In genomic region chr12:26791328-26791791, GRCh38 we compare ENCODE assay signal across 9 cellular contexts. TPM values are rescaled to one million over a fixed set of nuclear protein-coding genes. Genes with fewer than 3 reads are reported as not detected.
A peak's percentile ranks its signal among the peaks of the same experiment; 100 is the strongest.
DNase-seq lines count a peak whose midpoint lies in the region; ATAC-seq and TF ChIP-seq lines count a peak whose summit lies in the region.
"Had no signal": no experiment of that assay in that cellular context is flagged by ENCODE, and none has a peak within 500 bp of the region (broad histone marks: within the 10 kb centered on the region; RNA-seq: fewer than 3 reads in every experiment).

No MANE protein-coding gene starts in this region.

- H3K27ac ChIP-seq in brain microvascular endothelial cell (peak overlapping the region; percentile 7), breast epithelium (no peak overlapping the region)

- H3K27me3 Mint-ChIP-seq in activated CD8-positive, alpha-beta T cell treated with anti-CD3 and anti-CD28 coated beads for 36 hours, result no peaks in the 10 kb centered on the region
- H3K27me3 Mint-ChIP-seq in endothelial cell (ENCODE audit: unreplicated experiment), result no peaks in the 10 kb centered on the region

- H3K36me3 ChIP-seq in brain microvascular endothelial cell (replicated peaks), result no peaks in the 10 kb centered on the region
- H3K36me3 ChIP-seq in MG63, result peaks cover 2% of the 10 kb centered on the region; the same call in 1 of the 2 replicates
- H3K36me3 ChIP-seq in breast epithelium, result no peaks in the 10 kb centered on the region

- TF ChIP-seq CTCF in brain microvascular endothelial cell (IDR thresholded peaks at IDR 0.05; ENCODE audit: low read depth, low read length, missing control alignments) (no peak), endothelial cell (IDR thresholded peaks at IDR 0.05; ENCODE audit: unreplicated experiment) (no peak), breast epithelium (IDR thresholded peaks at IDR 0.05) (no peak)
- no peak for TF ChIP-seq CTCF in activated CD8-positive, alpha-beta T cell treated with anti-CD3 and anti-CD28 coated beads for 36 hours (IDR thresholded peaks at IDR 0.05)

- H3K4me3 ChIP-seq in brain microvascular endothelial cell (ENCODE audit: low read depth, low read length), result no peak overlapping the region
- H3K4me3 ChIP-seq in MG63, result no peak overlapping the region
- no peak overlapping the region for H3K4me3 ChIP-seq in breast epithelium

- peaks cover 0 to 10% of the 10 kb centered on the region in 2 donors for H3K4me1 ChIP-seq in breast epithelium

- no peaks in the 10 kb centered on the region for H3K9me3 Mint-ChIP-seq in activated CD8-positive, alpha-beta T cell treated with anti-CD3 and anti-CD28 coated beads for 36 hours
- H3K9me3 Mint-ChIP-seq in endothelial cell (ENCODE audit: unreplicated experiment), result no peaks in the 10 kb centered on the region

- ATAC-seq in GM19351 (IDR thresholded peaks at IDR 0.05; ENCODE audit: unreplicated experiment), result peak; percentile 73
- ATAC-seq in HG03432 (IDR thresholded peaks at IDR 0.05; ENCODE audit: unreplicated experiment), result peak; percentile 69
- peak; percentile 75 for ATAC-seq in sciatic nerve
- no peak for ATAC-seq in activated CD8-positive, alpha-beta T cell treated with anti-CD3 and anti-CD28 coated beads for 36 hours

- CTCF ChIA-PET in activated CD8-positive, alpha-beta T cell treated with anti-CD3 and anti-CD28 coated beads for 36 hours (lab: Charles Lee), result interaction anchor here (0.7 kb wide), 1 partner anchor 78 kb away, joined by 3 read pairs; no protein-coding TSS in a partner anchor

- no peak overlapping the region for H3K4me3 Mint-ChIP-seq in activated CD8-positive, alpha-beta T cell treated with anti-CD3 and anti-CD28 coated beads for 36 hours
- H3K4me3 Mint-ChIP-seq in endothelial cell (ENCODE audit: unreplicated experiment), result no peak overlapping the region

- H3K36me3 Mint-ChIP-seq in activated CD8-positive, alpha-beta T cell treated with anti-CD3 and anti-CD28 coated beads for 36 hours (ENCODE audit: low read depth), result peaks cover 25% of the 10 kb centered on the region
- peaks cover 12% of the 10 kb centered on the region for H3K36me3 Mint-ChIP-seq in endothelial cell (ENCODE audit: low read depth, unreplicated experiment)

- in situ Hi-C loops in brain microvascular endothelial cell (cut with HindIII; ENCODE audit: low pct_ligation_motif_present, low sequenced_read_pairs), result no loop called here

- H3K4me1 Mint-ChIP-seq in activated CD8-positive, alpha-beta T cell treated with anti-CD3 and anti-CD28 coated beads for 36 hours (ENCODE audit: low read depth), result peaks cover 29% of the 10 kb centered on the region
- H3K4me1 Mint-ChIP-seq in endothelial cell (ENCODE audit: unreplicated experiment), result peaks cover 26% of the 10 kb centered on the region

- DNase-seq in brain microvascular endothelial cell, result no peak
- DNase-seq in sciatic nerve (ENCODE audit: low spot score), result no peak
- no peak for DNase-seq in activated CD8-positive, alpha-beta T cell treated with anti-CD3 and anti-CD28 coated beads for 36 hours
- DNase-seq in MG63, result no peak
- no peak for DNase-seq in endothelial cell (ENCODE audit: low spot score)
- DNase-seq in breast epithelium (ENCODE audit: low spot score in 2 of 2), result no peak
- DNase-seq: activated naive CD4-positive, alpha-beta T cell treated with Interleukin-2 at 50 U/mL for 16 hours had no signal

- POLR2A ChIA-PET in activated CD8-positive, alpha-beta T cell treated with anti-CD3 and anti-CD28 coated beads for 36 hours (lab: Charles Lee), result no interaction called here

- H3K27me3 ChIP-seq in brain microvascular endothelial cell (replicated peaks) (no peaks in the 10 kb centered on the region), MG63 (no peaks in the 10 kb centered on the region), breast epithelium (no peaks in the 10 kb centered on the region)

- intact Hi-C loops in sciatic nerve (cut with DNase I), result no loop called here
- intact Hi-C loops in activated CD8-positive, alpha-beta T cell treated with anti-CD3 and anti-CD28 coated beads for 36 hours (cut with micrococcal nuclease), result no loop called here
- intact Hi-C loops in breast epithelium (cut with DNase I; ENCODE audit: low total_unique reads), result no loop called here

- H3K9me3 ChIP-seq in MG63, result no peaks in the 10 kb centered on the region
- no peaks in the 10 kb centered on the region for H3K9me3 ChIP-seq in breast epithelium

- no peak overlapping the region for H3K27ac Mint-ChIP-seq in activated CD8-positive, alpha-beta T cell treated with anti-CD3 and anti-CD28 coated beads for 36 hours
- no peak overlapping the region for H3K27ac Mint-ChIP-seq in endothelial cell (ENCODE audit: unreplicated experiment)

- TF ChIP-seq POLR2A in breast epithelium (IDR thresholded peaks at IDR 0.05), result no peak

RNA-seq across cellular contexts. Expression of gene ITPR2, which starts 41.6 kb away (rescaled TPM):
- 71.7 TPM for total RNA-seq in sciatic nerve
- 10 to 100 TPM; 38.9 to 41.2 TPM for total RNA-seq in activated CD8-positive, alpha-beta T cell treated with anti-CD3 and anti-CD28 coated beads for 36 hours
- total RNA-seq in MG63 (2014; rRNA removed; shearing (Covaris generic); ENCODE audit: low replicate concordance), result 3.6 and 4.6 TPM in 2 replicates
- total RNA-seq in endothelial cell (ENCODE audit: unreplicated experiment), result 33.8 TPM
- total RNA-seq in breast epithelium, result 10 to 100 TPM; 47.2 to 95.0 (median 66.5) TPM
